1 cellular context compared by ENCODE assay signal in genomic region chr11:19742595-19743292, GRCh38.
TF ChIP-seq lines count a peak whose summit lies in the region.

No MANE protein-coding gene starts in this region.

TF ChIP-seq in K562, 482 proteins besides CTCF, POLR2A, EP300 and RAD21 (continued from another document):
- TF ChIP-seq, protein P1, sequence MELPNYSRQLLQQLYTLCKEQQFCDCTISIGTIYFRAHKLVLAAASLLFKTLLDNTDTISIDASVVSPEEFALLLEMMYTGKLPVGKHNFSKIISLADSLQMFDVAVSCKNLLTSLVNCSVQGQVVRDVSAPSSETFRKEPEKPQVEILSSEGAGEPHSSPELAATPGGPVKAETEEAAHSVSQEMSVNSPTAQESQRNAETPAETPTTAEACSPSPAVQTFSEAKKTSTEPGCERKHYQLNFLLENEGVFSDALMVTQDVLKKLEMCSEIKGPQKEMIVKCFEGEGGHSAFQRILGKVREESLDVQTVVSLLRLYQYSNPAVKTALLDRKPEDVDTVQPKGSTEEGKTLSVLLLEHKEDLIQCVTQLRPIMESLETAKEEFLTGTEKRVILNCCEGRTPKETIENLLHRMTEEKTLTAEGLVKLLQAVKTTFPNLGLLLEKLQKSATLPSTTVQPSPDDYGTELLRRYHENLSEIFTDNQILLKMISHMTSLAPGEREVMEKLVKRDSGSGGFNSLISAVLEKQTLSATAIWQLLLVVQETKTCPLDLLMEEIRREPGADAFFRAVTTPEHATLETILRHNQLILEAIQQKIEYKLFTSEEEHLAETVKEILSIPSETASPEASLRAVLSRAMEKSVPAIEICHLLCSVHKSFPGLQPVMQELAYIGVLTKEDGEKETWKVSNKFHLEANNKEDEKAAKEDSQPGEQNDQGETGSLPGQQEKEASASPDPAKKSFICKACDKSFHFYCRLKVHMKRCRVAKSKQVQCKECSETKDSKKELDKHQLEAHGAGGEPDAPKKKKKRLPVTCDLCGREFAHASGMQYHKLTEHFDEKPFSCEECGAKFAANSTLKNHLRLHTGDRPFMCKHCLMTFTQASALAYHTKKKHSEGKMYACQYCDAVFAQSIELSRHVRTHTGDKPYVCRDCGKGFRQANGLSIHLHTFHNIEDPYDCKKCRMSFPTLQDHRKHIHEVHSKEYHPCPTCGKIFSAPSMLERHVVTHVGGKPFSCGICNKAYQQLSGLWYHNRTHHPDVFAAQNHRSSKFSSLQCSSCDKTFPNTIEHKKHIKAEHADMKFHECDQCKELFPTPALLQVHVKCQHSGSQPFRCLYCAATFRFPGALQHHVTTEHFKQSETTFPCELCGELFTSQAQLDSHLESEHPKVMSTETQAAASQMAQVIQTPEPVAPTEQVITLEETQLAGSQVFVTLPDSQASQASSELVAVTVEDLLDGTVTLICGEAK (IDR thresholded peaks at IDR 0.05): no peak
- TF ChIP-seq, protein P1 (CRISPR knock-in tag; IDR thresholded peaks at IDR 0.05): no peak
- no peak for TF ChIP-seq ZNF174 (CRISPR knock-in tag; IDR thresholded peaks at IDR 0.05)
- TF ChIP-seq, protein P2, sequence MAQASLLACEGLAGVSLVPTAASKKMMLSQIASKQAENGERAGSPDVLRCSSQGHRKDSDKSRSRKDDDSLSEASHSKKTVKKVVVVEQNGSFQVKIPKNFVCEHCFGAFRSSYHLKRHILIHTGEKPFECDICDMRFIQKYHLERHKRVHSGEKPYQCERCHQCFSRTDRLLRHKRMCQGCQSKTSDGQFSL (CRISPR knock-in tag; IDR thresholded peaks at IDR 0.05): no peak
- TF ChIP-seq, protein P2 (tag; IDR thresholded peaks at IDR 0.05): no peak
- no peak for TF ChIP-seq RBM22 (IDR thresholded peaks at IDR 0.05; ENCODE audit: low read depth, low read length, poor library complexity, severe bottlenecking)
- TF ChIP-seq PCBP1 (IDR thresholded peaks at IDR 0.05; ENCODE audit: low read depth, low read length, poor library complexity, severe bottlenecking): no peak
- no peak for TF ChIP-seq ZNF764 (CRISPR knock-in tag; IDR thresholded peaks at IDR 0.05; ENCODE audit: low read depth)
- no peak; a peak in 1 of 4 replicates for TF ChIP-seq MAZ (CRISPR knock-in tag; conservative IDR thresholded peaks at IDR 0.05 in 1 of 2, IDR thresholded peaks at IDR 0.05 in 1 of 2)
- TF ChIP-seq DPF2 (IDR thresholded peaks at IDR 0.05): no peak
- no peak for TF ChIP-seq SLC30A9 (CRISPR knock-in tag; IDR thresholded peaks at IDR 0.05)
- TF ChIP-seq RREB1 (CRISPR knock-in tag; IDR thresholded peaks at IDR 0.05): no peak
- no peak for TF ChIP-seq MIER1 (IDR thresholded peaks at IDR 0.05; ENCODE audit: low read depth)
- no peak for TF ChIP-seq ZNF699 (CRISPR knock-in tag; IDR thresholded peaks at IDR 0.05; ENCODE audit: insufficient replicate concordance)
- no peak for TF ChIP-seq GTF2E2 (tag; IDR thresholded peaks at IDR 0.05)
- peak; percentile 91 for TF ChIP-seq SMC3 (conservative IDR thresholded peaks at IDR 0.05; ENCODE audit: insufficient read depth, low read depth, low read length)
- no peak for TF ChIP-seq CBX2 (IDR thresholded peaks at IDR 0.05; ENCODE audit: insufficient read depth, low read length, poor library complexity, severe bottlenecking)
- TF ChIP-seq ZNF507 (tag; conservative IDR thresholded peaks at IDR 0.05): no peak
- TF ChIP-seq ZNF354B (CRISPR knock-in tag; IDR thresholded peaks at IDR 0.05): no peak
- TF ChIP-seq ZKSCAN8 (CRISPR knock-in tag; IDR thresholded peaks at IDR 0.05): no peak
- no peak for TF ChIP-seq PPARD (CRISPR knock-in tag; IDR thresholded peaks at IDR 0.05)
